ENCODE assay signal across 18 cellular contexts in genomic region chr1:64357376-64357775, GRCh38.
"Had no signal": no experiment of that assay in that cellular context is flagged by ENCODE, and none has a peak within 500 bp of the region (broad histone marks: within the 10 kb centered on the region; RNA-seq: fewer than 3 reads in every experiment).

No MANE protein-coding gene starts in this region.

- H3K36me3 Mint-ChIP-seq: activated naive CD4-positive, alpha-beta T cell treated with anti-CD3 and anti-CD28 coated beads, Interleukin-2, amount 50 U/mL, for 72 hours had no signal

- H3K36me3 ChIP-seq: heart left ventricle, ovary, sigmoid colon, spleen, stomach, thoracic aorta had no signal

- H3K27me3 ChIP-seq: body of pancreas, ovary, sigmoid colon had no signal

- H3K4me1 Mint-ChIP-seq: activated B cell treated with CpG ODN at 0.5 μM for 24 hours; activated CD4-positive, alpha-beta T cell treated with anti-CD3 and anti-CD28 coated beads, Interleukin-2, amount 10 ng/mL, durations not matched to agents 7 days and 5 days; T-helper 17 cell had no signal

- H3K27ac Mint-ChIP-seq: activated B cell treated with CpG ODN at 0.5 μM for 24 hours; activated CD4-positive, alpha-beta T cell treated with anti-CD3 and anti-CD28 coated beads, Interleukin-2, amount 10 ng/mL, durations not matched to agents 7 days and 5 days; activated naive CD4-positive, alpha-beta T cell treated with anti-CD3 and anti-CD28 coated beads, Interleukin-2, amount 50 U/mL, for 72 hours; activated T-cell treated with anti-CD3 and anti-CD28 coated beads, Interleukin-2, amount 50 U/mL, for 72 hours; T-helper 17 cell had no signal

- DNase-seq: activated B cell treated with CpG ODN at 0.5 μM for 24 hours; activated CD4-positive, alpha-beta T cell treated with anti-CD3 and anti-CD28 coated beads, Interleukin-2, amount 10 ng/mL, durations not matched to agents 7 days and 5 days; activated CD8-positive, alpha-beta memory T cell treated with anti-CD3 and anti-CD28 coated beads, Interleukin-2, amount 50 U/mL, for 48 hours; activated gamma-delta T cell; activated T-cell treated with anti-CD3 and anti-CD28 coated beads, Interleukin-2, amount 50 U/mL, for 72 hours; amygdala; body of pancreas; cortex of kidney; effector CD8-positive, alpha-beta T cell; heart left ventricle; ovary; sigmoid colon; spleen; stomach; T-helper 17 cell had no signal

- H3K9me3 Mint-ChIP-seq: activated B cell treated with CpG ODN at 0.5 μM for 24 hours; activated CD4-positive, alpha-beta T cell treated with anti-CD3 and anti-CD28 coated beads, Interleukin-2, amount 10 ng/mL, durations not matched to agents 7 days and 5 days; activated naive CD4-positive, alpha-beta T cell treated with anti-CD3 and anti-CD28 coated beads, Interleukin-2, amount 50 U/mL, for 72 hours; activated T-cell treated with anti-CD3 and anti-CD28 coated beads, Interleukin-2, amount 50 U/mL, for 72 hours; neural crest cell had no signal

- H3K9me3 ChIP-seq: body of pancreas, heart left ventricle, ovary, sigmoid colon, spleen, stomach, thoracic aorta had no signal

- H3K27ac ChIP-seq: heart left ventricle, ovary, sigmoid colon, spleen, stomach, thoracic aorta had no signal

- ATAC-seq: activated naive CD4-positive, alpha-beta T cell treated with anti-CD3 and anti-CD28 coated beads, Interleukin-2, amount 50 U/mL, for 72 hours; activated T-cell treated with anti-CD3 and anti-CD28 coated beads, Interleukin-2, amount 50 U/mL, for 72 hours; body of pancreas; heart left ventricle; T-helper 17 cell had no signal

- H3K4me1 ChIP-seq: body of pancreas, stomach had no signal

- H3K4me3 Mint-ChIP-seq: activated B cell treated with CpG ODN at 0.5 μM for 24 hours; activated CD4-positive, alpha-beta T cell treated with anti-CD3 and anti-CD28 coated beads, Interleukin-2, amount 10 ng/mL, durations not matched to agents 7 days and 5 days; activated T-cell treated with anti-CD3 and anti-CD28 coated beads, Interleukin-2, amount 50 U/mL, for 72 hours; neural crest cell; T-helper 17 cell had no signal

- H3K4me3 ChIP-seq: body of pancreas, heart left ventricle, ovary, sigmoid colon, spleen, stomach, thoracic aorta had no signal
